Comparison of ENCODE assay signal across 15 cellular contexts in genomic region chr4:111546881-111547280, GRCh38.
DNase-seq lines count a peak whose midpoint lies in the region; ATAC-seq, FAIRE-seq and TF ChIP-seq lines count a peak whose summit lies in the region.
"Had no signal": no experiment of that assay in that cellular context is flagged by ENCODE, and none has a peak within 500 bp of the region (broad histone marks: within the 10 kb centered on the region; RNA-seq: fewer than 3 reads in every experiment).

No MANE protein-coding gene starts in this region.

- H3K27me3 ChIP-seq in IMR-90 (ENCODE audit: control insufficient read depth, insufficient read depth, low read length) (no peaks in the 10 kb centered on the region), astrocyte (ENCODE audit: insufficient read depth, low read length) (no peaks in the 10 kb centered on the region), osteoblast (ENCODE audit: insufficient read depth, low read length) (no peaks in the 10 kb centered on the region), brain microvascular endothelial cell (replicated peaks) (no peaks in the 10 kb centered on the region)

- CTCF ChIA-PET in IMR-90 (lab: Yijun Ruan, JAX) = no interaction called here

- H3K9me3 ChIP-seq in IMR-90 (ENCODE audit: control insufficient read depth, insufficient read depth, low read length) (no peaks in the 10 kb centered on the region), astrocyte (ENCODE audit: insufficient read depth, low read depth, low read length) (no peaks in the 10 kb centered on the region), osteoblast (ENCODE audit: low read depth, low read length) (no peaks in the 10 kb centered on the region)
- H3K9me3 ChIP-seq: HAP-1 had no signal

- no peak overlapping the region for H2BK5ac ChIP-seq in IMR-90 (ENCODE audit: low read depth, low read length, poor library complexity, severe bottlenecking)

- no peaks in the 10 kb centered on the region for H3K36me3 Mint-ChIP-seq in astrocyte (ENCODE audit: low read depth, unreplicated experiment)

- H4K91ac ChIP-seq in IMR-90 (ENCODE audit: insufficient read depth, low read depth, low read length) = no peak overlapping the region

- H4K20me1 ChIP-seq in IMR-90 (ENCODE audit: insufficient read depth, low read length) (no peaks in the 10 kb centered on the region), astrocyte (ENCODE audit: insufficient read depth, low read length) (no peaks in the 10 kb centered on the region), osteoblast (ENCODE audit: insufficient read depth, low read length) (no peaks in the 10 kb centered on the region)

- no peak overlapping the region for H3K18ac ChIP-seq in IMR-90 (ENCODE audit: low read depth, low read length)

- H4K5ac ChIP-seq in IMR-90 (ENCODE audit: low read depth, low read length) = no peak overlapping the region

- FAIRE-seq in astrocyte (lab: Jason Lieb, UNC) = no peak

- H3K56ac ChIP-seq in IMR-90 (ENCODE audit: extremely low read depth, insufficient read depth, low read length) = no peak overlapping the region

- no peak overlapping the region for H3K4ac ChIP-seq in IMR-90 (ENCODE audit: low read depth, low read length)

- no peaks in the 10 kb centered on the region for H3K9me1 ChIP-seq in IMR-90 (ENCODE audit: insufficient read depth, low read length)

- no peak overlapping the region for H2BK120ac ChIP-seq in IMR-90 (ENCODE audit: low read depth, low read length)

- H2AK5ac ChIP-seq in IMR-90 (ENCODE audit: low read depth, low read length) = no peak overlapping the region

- H2AK9ac ChIP-seq in IMR-90 (replicated peaks; ENCODE audit: low read depth, low read length, poor library complexity) = no peak overlapping the region

- H2AFZ ChIP-seq in IMR-90 (replicated peaks; ENCODE audit: low read length, poor library complexity) (peak overlapping the region; percentile 51), astrocyte (ENCODE audit: low read depth, low read length) (peak overlapping the region; percentile 21), osteoblast (ENCODE audit: low read length) (peak overlapping the region; percentile 28)
- H2AFZ ChIP-seq: PC-9 had no signal

- in situ Hi-C loops in IMR-90 (cut with MboI; ENCODE audit: low sequenced_read_pairs) = no loop called here
- in situ Hi-C loops in brain microvascular endothelial cell (cut with HindIII; ENCODE audit: low pct_ligation_motif_present, low sequenced_read_pairs) = no loop called here

- H3K14ac ChIP-seq in IMR-90 (replicated peaks; ENCODE audit: low read depth, low read length) = peak overlapping the region; percentile 17; the same call in 1 of the 2 replicates

- H3K9me3 Mint-ChIP-seq in astrocyte (ENCODE audit: unreplicated experiment) = no peaks in the 10 kb centered on the region

- TF ChIP-seq RAD21 in IMR-90 (IDR thresholded peaks at IDR 0.05; ENCODE audit: low read length) = no peak

- ATAC-seq in IMR-90 (ENCODE audit: low read depth) = no peak
- ATAC-seq in HG03439 (IDR thresholded peaks at IDR 0.05; ENCODE audit: unreplicated experiment) = no peak
- ATAC-seq: Right ventricle myocardium inferior, SK-N-SH treated with all-trans-retinoic acid at 6 μM for 48 hours, T-helper 17 cell had no signal

- no peak overlapping the region for H3K4me3 Mint-ChIP-seq in astrocyte (ENCODE audit: unreplicated experiment)
- H3K4me3 Mint-ChIP-seq: T-helper 17 cell had no signal

- dilution Hi-C loops in IMR-90 (cut with HindIII; ENCODE audit: low sequenced_read_pairs, unreplicated experiment) = no loop called here

- no peaks in the 10 kb centered on the region for H3K27me3 Mint-ChIP-seq in astrocyte (ENCODE audit: low read depth, unreplicated experiment)
- H3K27me3 Mint-ChIP-seq: T-helper 17 cell had no signal

- H3K4me2 ChIP-seq in IMR-90 (ENCODE audit: low read depth, low read length) (no peak overlapping the region), astrocyte (ENCODE audit: low read length) (no peak overlapping the region), osteoblast (ENCODE audit: insufficient read depth, low read length) (no peak overlapping the region)
- H3K4me2 ChIP-seq: PC-9 had no signal

- no peaks in the 10 kb centered on the region for H3K79me1 ChIP-seq in IMR-90 (ENCODE audit: low read depth in 1 of 2, low read length in 2 of 2)

- no CpG with 5 or more reads among the region's 2 CpGs for WGBS in IMR-90 (ENCODE audit: extremely low coverage in 2 of 2, insufficient read length in 1 of 2), 2 experiments

- POLR2A ChIA-PET in IMR-90 (lab: Charles Lee; ENCODE audit: unreplicated experiment) = no interaction called here

- no peak overlapping the region for H3K27ac ChIP-seq in IMR-90 (ENCODE audit: insufficient read depth, low read length)
- H3K27ac ChIP-seq in astrocyte (ENCODE audit: low read depth, low read length) = no peak overlapping the region
- H3K27ac ChIP-seq in osteoblast (ENCODE audit: low read depth, low read length) = no peak overlapping the region
- H3K27ac ChIP-seq in brain microvascular endothelial cell = no peak overlapping the region
- H3K27ac ChIP-seq: PC-9 had no signal

- intact Hi-C loops in IMR-90 (cut with micrococcal nuclease) = no loop called here

- no peak overlapping the region for H3K4me3 ChIP-seq in IMR-90 (ENCODE audit: insufficient read depth, low read depth, low read length)
- H3K4me3 ChIP-seq in astrocyte (ENCODE audit: insufficient read depth, low read depth, low read length) = no peak overlapping the region
- H3K4me3 ChIP-seq in osteoblast (ENCODE audit: insufficient read depth, low read length) = no peak overlapping the region
- no peak overlapping the region for H3K4me3 ChIP-seq in brain microvascular endothelial cell (ENCODE audit: low read depth, low read length)
- H3K4me3 ChIP-seq: HAP-1, PC-9 had no signal

- H3K36me3 ChIP-seq in IMR-90 (ENCODE audit: control insufficient read depth, insufficient read depth, low read length) (no peaks in the 10 kb centered on the region), astrocyte (ENCODE audit: insufficient read depth, low read length) (no peaks in the 10 kb centered on the region), osteoblast (ENCODE audit: insufficient read depth, low read length) (no peaks in the 10 kb centered on the region), brain microvascular endothelial cell (replicated peaks) (no peaks in the 10 kb centered on the region)
- H3K36me3 ChIP-seq: HAP-1 had no signal

- H3K4me1 Mint-ChIP-seq in astrocyte (ENCODE audit: low read depth, unreplicated experiment) = peaks cover 2% of the 10 kb centered on the region
- H3K4me1 Mint-ChIP-seq: T-helper 17 cell had no signal

- H3K23ac ChIP-seq in IMR-90 (ENCODE audit: low read depth, low read length) = no peak overlapping the region; the same call in 1 of the 2 replicates

- H4K8ac ChIP-seq in IMR-90 (ENCODE audit: low read depth in 2 of 2, low read length in 2 of 2) = no peak overlapping the region

- no peak for TF ChIP-seq POLR2A in IMR-90 (IDR thresholded peaks at IDR 0.05; ENCODE audit: low read depth, low read length)

- peaks cover 2% of the 10 kb centered on the region; the same call in 1 of the 2 replicates for H3K4me1 ChIP-seq in IMR-90 (ENCODE audit: control insufficient read depth, insufficient read depth, low read length)
- no peaks in the 10 kb centered on the region for H3K4me1 ChIP-seq in astrocyte (ENCODE audit: insufficient read depth, low read length)
- no peaks in the 10 kb centered on the region for H3K4me1 ChIP-seq in osteoblast (ENCODE audit: insufficient read depth, low read length)
- H3K4me1 ChIP-seq: HAP-1 had no signal

- H2BK20ac ChIP-seq in IMR-90 (ENCODE audit: low read depth, low read length) = no peak overlapping the region

- DNase-seq in COR-L47 (lab: John Stamatoyannopoulos, UW) (peak; percentile 67), IMR-90 (no peak), astrocyte (ENCODE audit: low read depth) (no peak), osteoblast (ENCODE audit: insufficient read length, low spot score, missing footprints) (no peak), brain microvascular endothelial cell (no peak)
- DNase-seq in central memory CD4-positive, alpha-beta T cell = no peak
- DNase-seq: NCI-H1694 treated with DMSO at 0.1 percent for 48 hours, NCI-H2171, NCI-H524 treated with DMSO at 0.1 percent for 48 hours, PC-9, T-helper 17 cell had no signal

- no TSS peak for BruUV-seq in IMR-90 (replicated peaks; lab: Mats Ljungman, UMichigan)

- no peak for TF ChIP-seq CTCF in IMR-90 (conservative IDR thresholded peaks at IDR 0.05; ENCODE audit: low read depth, low read length)
- no peak for TF ChIP-seq CTCF in astrocyte (IDR thresholded peaks at IDR 0.05; ENCODE audit: insufficient read depth, low read depth, low read length)
- no peak for TF ChIP-seq CTCF in osteoblast (IDR thresholded peaks at IDR 0.05; ENCODE audit: extremely low read depth, low read depth, low read length)
- TF ChIP-seq CTCF in brain microvascular endothelial cell (IDR thresholded peaks at IDR 0.05; ENCODE audit: low read depth, low read length, missing control alignments) = no peak

- no peak overlapping the region for H3K9ac ChIP-seq in IMR-90 (ENCODE audit: low read depth, low read length)
- no peak overlapping the region for H3K9ac ChIP-seq in astrocyte (ENCODE audit: low read length)

- H3K79me2 ChIP-seq in astrocyte (ENCODE audit: insufficient read depth, low read length) (no peaks in the 10 kb centered on the region), osteoblast (ENCODE audit: insufficient read depth, low read length) (no peaks in the 10 kb centered on the region)

- H3K27ac Mint-ChIP-seq in astrocyte (ENCODE audit: unreplicated experiment) = no peak overlapping the region
- H3K27ac Mint-ChIP-seq: T-helper 17 cell had no signal

- H2BK15ac ChIP-seq in IMR-90 (ENCODE audit: low read depth, low read length) = no peak overlapping the region

TF ChIP-seq in IMR-90, 13 proteins besides CTCF, POLR2A, EP300 and RAD21 (continues in another document):
- no peak for TF ChIP-seq MAZ (IDR thresholded peaks at IDR 0.05; ENCODE audit: borderline replicate concordance, low read depth, low read length)
- no peak for TF ChIP-seq RFX5 (IDR thresholded peaks at IDR 0.05; ENCODE audit: low read depth, low read length)
- TF ChIP-seq FOS (IDR thresholded peaks at IDR 0.05; ENCODE audit: low read depth, low read length) = no peak
- TF ChIP-seq ELK1 (IDR thresholded peaks at IDR 0.05; ENCODE audit: borderline replicate concordance, low read depth, low read length) = no peak
- TF ChIP-seq MAFK (IDR thresholded peaks at IDR 0.05; ENCODE audit: low read depth, low read length) = no peak
- TF ChIP-seq BHLHE40 (IDR thresholded peaks at IDR 0.05; ENCODE audit: low read depth, low read length) = no peak
- TF ChIP-seq NFE2L2 (IDR thresholded peaks at IDR 0.05; ENCODE audit: low read depth, low read length) = no peak
- no peak for TF ChIP-seq CEBPB (IDR thresholded peaks at IDR 0.05; ENCODE audit: low read depth, low read length)
